In the genomic region with DNA sequence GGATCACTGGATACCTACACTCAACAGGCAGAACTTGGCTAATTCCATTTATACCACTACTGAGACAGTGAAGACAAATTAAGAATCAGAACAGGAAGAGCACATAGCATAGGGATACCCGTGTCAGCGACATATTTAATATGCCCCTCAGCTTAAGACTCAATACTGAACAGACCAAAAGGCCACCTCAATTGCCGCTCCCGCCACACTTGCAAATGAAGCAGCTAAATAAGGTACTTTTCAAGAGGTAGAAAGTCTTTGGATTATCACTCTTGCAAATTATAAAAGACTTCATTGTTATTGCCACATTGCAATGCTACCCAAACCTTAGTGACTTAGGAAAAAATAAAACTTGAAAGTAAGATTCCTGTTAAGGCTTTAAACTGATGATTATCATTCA, we compare ENCODE assay signal across 11 cellular contexts. TPM values are rescaled to one million over a fixed set of nuclear protein-coding genes. Genes with fewer than 3 reads are reported as not detected.
DNase-seq lines count a peak whose midpoint lies in the region; ATAC-seq, FAIRE-seq and TF ChIP-seq lines count a peak whose summit lies in the region.
"Had no signal": no experiment of that assay in that cellular context is flagged by ENCODE, and none has a peak within 500 bp of the region (broad histone marks: within the 10 kb centered on the region; RNA-seq: fewer than 3 reads in every experiment).

No MANE protein-coding gene starts in this region.

- BruUV-seq in HepG2 (replicated peaks; lab: Mats Ljungman, UMichigan) (no TSS peak), K562 (replicated peaks; lab: Mats Ljungman, UMichigan) (no TSS peak)

- POLR2A ChIA-PET in HepG2 (lab: Yijun Ruan, JAX) (interaction anchor here (2.8 kb wide), 1 partner anchor 12 kb away, joined by 16 read pairs; no protein-coding TSS in a partner anchor), K562 (lab: Yijun Ruan, JAX) (interaction anchor here (1.1 to 2.5 kb wide), 3 partner anchors 9 to 13 kb away, joined by 3 to 12 read pairs (median 6); no protein-coding TSS in a partner anchor)

- no peaks in the 10 kb centered on the region; a peak in 1 of 5 replicates for H3K27me3 ChIP-seq in HepG2 (ENCODE audit: control insufficient read depth in 1 of 2, insufficient read depth in 2 of 2, low read length in 2 of 2)
- H3K27me3 ChIP-seq in right lobe of liver = no peaks in the 10 kb centered on the region
- no peaks in the 10 kb centered on the region for H3K27me3 ChIP-seq in K562 (ENCODE audit: control insufficient read depth in 2 of 2, insufficient read depth in 2 of 2, low read length in 2 of 2)
- no peaks in the 10 kb centered on the region for H3K27me3 ChIP-seq in vagina

- no peaks in the 10 kb centered on the region for H3K27me3 Mint-ChIP-seq in mesothelial cell of epicardium (ENCODE audit: low read depth)

- no peak overlapping the region for H3K9ac ChIP-seq in HepG2 (ENCODE audit: insufficient read depth, low read depth, low read length)
- H3K9ac ChIP-seq in K562 (ENCODE audit: insufficient read depth in 1 of 2, low read depth in 2 of 2, low read length in 2 of 2) = peak overlapping the region in 1 of 2 experiments; percentile 99; a peak in 2 of 4 replicates

- H3K9me3 Mint-ChIP-seq in mesothelial cell of epicardium = no peaks in the 10 kb centered on the region

- DNase-seq in HepG2 (ENCODE audit: low spot score) = no peak
- DNase-seq in right lobe of liver = no peak
- DNase-seq in K562 (ENCODE audit: extremely low read depth in 1 of 4, low spot score in 3 of 4) = no peak
- no peak for DNase-seq in mesothelial cell of epicardium (ENCODE audit: low spot score in 2 of 2, unreplicated experiment in 2 of 2)
- DNase-seq in vagina (ENCODE audit: extremely low spot score in 2 of 2) = no peak
- DNase-seq in GM20000 (ENCODE audit: low spot score) = no peak
- DNase-seq in left colon = no peak
- DNase-seq: EL had no signal

- WGBS in HepG2 (ENCODE audit: low lambda C conversion rate) = 83% methylated on average over 4 of the region's 4 CpGs
- WGBS in right lobe of liver (ENCODE audit: insufficient coverage, low coverage, low lambda C conversion rate, missing lambda C conversion rate) = 58% methylated on average over 4 of the region's 4 CpGs
- 61% methylated on average over 4 of the region's 4 CpGs for WGBS in K562 (ENCODE audit: insufficient coverage, low coverage, missing lambda C conversion rate)

- no peak for TF ChIP-seq CTCF in HepG2 (CRISPR knock-in tag; IDR thresholded peaks at IDR 0.05)
- TF ChIP-seq CTCF in right lobe of liver (IDR thresholded peaks at IDR 0.05) = no peak
- no peak for TF ChIP-seq CTCF in K562 (IDR thresholded peaks at IDR 0.05 in 2 of 3, conservative IDR thresholded peaks at IDR 0.05 in 1 of 3; ENCODE audit: insufficient read depth in 2 of 3, low read depth in 1 of 3, low read length in 3 of 3)
- TF ChIP-seq CTCF in mesothelial cell of epicardium (IDR thresholded peaks at IDR 0.05; ENCODE audit: unreplicated experiment) = no peak
- TF ChIP-seq CTCF in vagina (IDR thresholded peaks at IDR 0.05) = no peak
- no peak for TF ChIP-seq CTCF in GM20000 (IDR thresholded peaks at IDR 0.05; ENCODE audit: extremely low read depth, missing control alignments)

- ATAC-seq in HepG2 (no peak), right lobe of liver (no peak), K562 (no peak), GM21529 (IDR thresholded peaks at IDR 0.05; ENCODE audit: unreplicated experiment) (no peak), left colon (no peak)
- ATAC-seq: HCT116 had no signal

- H3K9me3 ChIP-seq in HepG2 (ENCODE audit: low read length) (no peaks in the 10 kb centered on the region), right lobe of liver (no peaks in the 10 kb centered on the region), K562 (replicated peaks; ENCODE audit: control insufficient read depth, insufficient read depth, low read depth, low read length) (no peaks in the 10 kb centered on the region), vagina (no peaks in the 10 kb centered on the region)

- peaks cover 46% of the 10 kb centered on the region for H4K20me1 ChIP-seq in HepG2 (ENCODE audit: insufficient read depth, low read length)
- no peaks in the 10 kb centered on the region; the same call in 1 of the 2 replicates for H4K20me1 ChIP-seq in K562 (replicated peaks; ENCODE audit: control insufficient read depth, insufficient read depth, low read length)

- no peak for TF ChIP-seq EP300 in HepG2 (IDR thresholded peaks at IDR 0.05; ENCODE audit: low read depth in 2 of 2, low read length in 2 of 2)
- no peak for TF ChIP-seq EP300 in HepG2 (CRISPR knock-in tag; IDR thresholded peaks at IDR 0.05; ENCODE audit: borderline replicate concordance)
- no peak for TF ChIP-seq EP300 in K562 (IDR thresholded peaks at IDR 0.05; ENCODE audit: low read length)

- H3K27ac ChIP-seq in HepG2 (ENCODE audit: extremely low read length, insufficient read depth, low read length) = no peak overlapping the region
- H3K27ac ChIP-seq in right lobe of liver = no peak overlapping the region
- H3K27ac ChIP-seq in K562 (ENCODE audit: extremely low read depth, low read depth, low read length) = peak overlapping the region; percentile 96; the same call in 1 of the 3 replicates
- H3K27ac ChIP-seq in vagina = peak overlapping the region; percentile 28

- H3K4me3 ChIP-seq in HepG2 (replicated peaks in 1 of 3; ENCODE audit: insufficient read depth in 1 of 3, low read depth in 2 of 3, low read length in 3 of 3) (peak overlapping the region in 2 of 3 experiments; percentile 93 to 96; a peak in 4 of 6 replicates), right lobe of liver (no peak overlapping the region), K562 (peak overlapping the region; percentile 90; the same call in 1 of the 2 replicates), vagina (peak overlapping the region in 1 of 2 donors; percentile 95)

- peaks cover 64% of the 10 kb centered on the region for H3K4me1 ChIP-seq in HepG2 (ENCODE audit: insufficient read depth, low read length)
- H3K4me1 ChIP-seq in right lobe of liver = peaks cover 0 to 38% (median 3%) of the 10 kb centered on the region in 4 donors
- peaks cover 12 to 22% of the 10 kb centered on the region in 2 experiments for H3K4me1 ChIP-seq in K562 (replicated peaks in 1 of 2; ENCODE audit: control insufficient read depth in 2 of 2, insufficient read depth in 2 of 2, low read length in 2 of 2)
- H3K4me1 ChIP-seq in vagina = peaks cover 69% of the 10 kb centered on the region

- peak overlapping the region; percentile 97 for H3K27ac Mint-ChIP-seq in mesothelial cell of epicardium

- FAIRE-seq in HepG2 (lab: Jason Lieb, UNC) = no peak
- no peak for FAIRE-seq in K562 (lab: Jason Lieb, UNC)
- FAIRE-seq: TTC549 had no signal

- peaks cover 13 to 41% of the 10 kb centered on the region in 2 experiments for H3K36me3 ChIP-seq in HepG2 (replicated peaks in 1 of 2; ENCODE audit: control insufficient read depth in 1 of 2, insufficient read depth in 2 of 2, low read length in 2 of 2)
- peaks cover 10 to 35% (median 24%) of the 10 kb centered on the region in 4 donors for H3K36me3 ChIP-seq in right lobe of liver
- H3K36me3 ChIP-seq in K562 (ENCODE audit: control insufficient read depth, insufficient read depth, low read length) = peaks cover 63% of the 10 kb centered on the region
- peaks cover 4 to 32% of the 10 kb centered on the region in 2 donors for H3K36me3 ChIP-seq in vagina

- TF ChIP-seq RAD21 in HepG2 (CRISPR knock-in tag; IDR thresholded peaks at IDR 0.05) (no peak), K562 (CRISPR knock-in tag; conservative IDR thresholded peaks at IDR 0.05 in 1 of 2, IDR thresholded peaks at IDR 0.05 in 1 of 2) (no peak)

- in situ Hi-C loops in HepG2 (cut with HindIII; ENCODE audit: extremely low pct_ligation_motif_present, low pct_unique_long_range_greater_than_20kb) = no loop called here
- in situ Hi-C loops in K562 (cut with MboI) = no loop called here

- H3K79me2 ChIP-seq in HepG2 (ENCODE audit: insufficient read depth, low read length) = peaks cover 70% of the 10 kb centered on the region
- peaks cover 78% of the 10 kb centered on the region for H3K79me2 ChIP-seq in K562 (ENCODE audit: control insufficient read depth, insufficient read depth, low read length)

- no peak overlapping the region for H2AFZ ChIP-seq in HepG2 (ENCODE audit: low read length)
- no peak overlapping the region for H2AFZ ChIP-seq in K562 (ENCODE audit: low read depth, low read length)

- H3K4me3 Mint-ChIP-seq in mesothelial cell of epicardium = peak overlapping the region; percentile 100

- H3K4me2 ChIP-seq in HepG2 (ENCODE audit: low read depth, low read length) (peak overlapping the region; percentile 93), K562 (ENCODE audit: insufficient read depth, low read length) (peak overlapping the region; percentile 92)

- no peaks in the 10 kb centered on the region for H3K9me1 ChIP-seq in K562 (ENCODE audit: control insufficient read depth, insufficient read depth, low read length)

- peaks cover 39% of the 10 kb centered on the region for H3K4me1 Mint-ChIP-seq in mesothelial cell of epicardium

- peaks cover 30% of the 10 kb centered on the region for H3K36me3 Mint-ChIP-seq in mesothelial cell of epicardium

- CTCF ChIA-PET in HepG2 (lab: Yijun Ruan, JAX; ENCODE audit: low intra/inter-chr PET ratio, low total read pairs) = no interaction called here
- CTCF ChIA-PET in K562 (lab: Yijun Ruan, JAX; ENCODE audit: low intra/inter-chr PET ratio) = no interaction called here

- no peak for TF ChIP-seq POLR2A in HepG2 (IDR thresholded peaks at IDR 0.05; ENCODE audit: insufficient read depth in 1 of 2, low read depth in 2 of 2, low read length in 2 of 2)
- TF ChIP-seq POLR2A in right lobe of liver (IDR thresholded peaks at IDR 0.05) = no peak
- TF ChIP-seq POLR2A in K562 (conservative IDR thresholded peaks at IDR 0.05) = no peak
- TF ChIP-seq POLR2A in vagina (IDR thresholded peaks at IDR 0.05) = no peak

- intact Hi-C loops in HepG2 (cut with micrococcal nuclease; ENCODE audit: unreplicated experiment) (no loop called here), right lobe of liver (cut with DNase I) (no loop called here), K562 (cut with micrococcal nuclease) (no loop called here), vagina (cut with DNase I) (no loop called here), left colon (cut with DNase I, micrococcal nuclease) (no loop called here)

RNA-seq across cellular contexts. Expression of a gene that starts 3.1 kb away (rescaled TPM):
- total RNA-seq in HepG2 (2016; rRNA removed; fragmentation: Illumina TruSeq; extraction: Trizol) (238 and 251 TPM in 2 replicates), right lobe of liver (100 to 1,000 TPM; 128 to 205 (median 184) TPM), K562 (2014; rRNA removed) (330 and 355 TPM in 2 replicates), K562 (2014; rRNA removed; fragmentation: Illumina TruSeq; extraction: Trizol) (165 and 171 TPM in 2 replicates), K562 (2015; rRNA removed; fragmentation: Illumina TruSeq; extraction: Trizol) (182 and 189 TPM in 2 replicates), K562 (2021) (216 and 224 TPM in 2 replicates), mesothelial cell of epicardium (694 to 717 TPM (median 708 TPM) in 3 replicates), vagina (1,042 TPM), left colon (100 to 1,000 TPM; 300 to 349 TPM)
- total RNA-seq in HepG2 (2016; cell fraction: cytosol; rRNA removed; fragmentation: Illumina TruSeq; extraction: Trizol; ENCODE audit: low read depth) = 42.5 and 43.8 TPM in 2 replicates
- total RNA-seq in HepG2 (2016; cell fraction: insoluble cytoplasmic fraction; rRNA removed; fragmentation: Illumina TruSeq; extraction: Trizol) = 229 and 234 TPM in 2 replicates
- total RNA-seq in HepG2 (2016; cell fraction: membrane; rRNA removed; fragmentation: Illumina TruSeq; extraction: Trizol) = 50.6 and 57.8 TPM in 2 replicates
- 224 and 247 TPM in 2 replicates for total RNA-seq in HepG2 (2016; cell fraction: nucleus; rRNA removed; fragmentation: Illumina TruSeq; extraction: Trizol)
- polyA plus RNA-seq in HepG2 (2011; rRNA removed) (344 and 362 TPM in 2 replicates), K562 (2011; rRNA removed) (421 and 553 TPM in 2 replicates), K562 (2014; fragmentation: Illumina TruSeq; extraction: Trizol) (160 and 185 TPM in 2 replicates), K562 (2014; fragmentation: Nextera tagmentation; extraction: Ambion mirVana) (10 to 100 TPM; 17.6 to 66.9 TPM), K562 (2014; rRNA removed) (252 and 270 TPM in 2 replicates)
- 156 and 197 TPM in 2 replicates for polyA plus RNA-seq in HepG2 (2011; cell fraction: cytosol; rRNA removed)
- 920 and 1,014 TPM in 2 replicates for polyA plus RNA-seq in HepG2 (2011; cell fraction: nucleus; rRNA removed)
- 102 and 112 TPM in 2 replicates for polyA plus RNA-seq in HepG2 (2012)
- 3.1 and 3.6 TPM in 2 replicates for polyA plus RNA-seq in HepG2 (2016; cell fraction: cytosol; fragmentation: Illumina TruSeq; extraction: Trizol; ENCODE audit: low read depth)
- 120 and 135 TPM in 2 replicates for polyA plus RNA-seq in HepG2 (2016; cell fraction: insoluble cytoplasmic fraction; fragmentation: Illumina TruSeq; extraction: Trizol; ENCODE audit: low read depth)
- polyA plus RNA-seq in HepG2 (2016; cell fraction: membrane; fragmentation: Illumina TruSeq; extraction: Trizol; ENCODE audit: low read depth) = 11.9 and 15.1 TPM in 2 replicates
- polyA plus RNA-seq in HepG2 (2016; cell fraction: nucleus; fragmentation: Illumina TruSeq; extraction: Trizol; ENCODE audit: insufficient read depth, low read depth) = 326 and 352 TPM in 2 replicates
- 454 and 540 TPM in 2 replicates for polyA minus RNA-seq in HepG2 (2011; rRNA and poly(A)+ RNA removed; ENCODE audit: low replicate concordance)
- 210 and 220 TPM in 2 replicates for polyA minus RNA-seq in HepG2 (2011; cell fraction: cytosol; rRNA and poly(A)+ RNA removed)
- 473 and 556 TPM in 2 replicates for polyA minus RNA-seq in HepG2 (2011; cell fraction: nucleus; rRNA and poly(A)+ RNA removed)
- 606 and 912 TPM in 2 replicates for total RNA-seq in K562 (2011; cell fraction: chromatin; rRNA removed; ENCODE audit: low replicate concordance)
- 357 and 403 TPM in 2 replicates for total RNA-seq in K562 (2011; cell fraction: nucleolus; rRNA removed)
- total RNA-seq in K562 (2011; cell fraction: nucleoplasm; rRNA removed) = 494 and 663 TPM in 2 replicates
- polyA plus RNA-seq in K562 (2011; cell fraction: cytosol; rRNA removed) = 303 and 320 TPM in 2 replicates
- 1,663 and 2,084 TPM in 2 replicates for polyA plus RNA-seq in K562 (2011; cell fraction: nucleus; rRNA removed)
- 105 and 137 TPM in 2 replicates for polyA plus RNA-seq in K562 (2012)
- 387 and 408 TPM in 2 replicates for polyA minus RNA-seq in K562 (2011; rRNA and poly(A)+ RNA removed)
- 127 and 132 TPM in 2 replicates for polyA minus RNA-seq in K562 (2011; cell fraction: cytosol; rRNA and poly(A)+ RNA removed)
- 457 and 507 TPM in 2 replicates for polyA minus RNA-seq in K562 (2011; cell fraction: nucleus; rRNA and poly(A)+ RNA removed)

RNA-seq across cellular contexts. Expression of a gene that starts 35.1 kb away (rescaled TPM):
- 18.9 and 24.2 TPM in 2 replicates for total RNA-seq in HepG2 (2016; rRNA removed; fragmentation: Illumina TruSeq; extraction: Trizol)
- 15.4 and 17.8 TPM in 2 replicates for total RNA-seq in HepG2 (2016; cell fraction: cytosol; rRNA removed; fragmentation: Illumina TruSeq; extraction: Trizol; ENCODE audit: low read depth)
- 18.4 and 24.9 TPM in 2 replicates for total RNA-seq in HepG2 (2016; cell fraction: insoluble cytoplasmic fraction; rRNA removed; fragmentation: Illumina TruSeq; extraction: Trizol)
- total RNA-seq in HepG2 (2016; cell fraction: membrane; rRNA removed; fragmentation: Illumina TruSeq; extraction: Trizol) = 25.0 and 25.7 TPM in 2 replicates
- 24.1 and 25.4 TPM in 2 replicates for total RNA-seq in HepG2 (2016; cell fraction: nucleus; rRNA removed; fragmentation: Illumina TruSeq; extraction: Trizol)
- polyA plus RNA-seq in HepG2 (2011; rRNA removed) = 44.4 and 65.7 TPM in 2 replicates
- 51.3 and 51.5 TPM in 2 replicates for polyA plus RNA-seq in HepG2 (2011; cell fraction: cytosol; rRNA removed)
- 13.4 and 13.6 TPM in 2 replicates for polyA plus RNA-seq in HepG2 (2011; cell fraction: nucleus; rRNA removed)
- polyA plus RNA-seq in HepG2 (2012) = 25.3 and 25.4 TPM in 2 replicates
- 22.6 and 32.8 TPM in 2 replicates for polyA plus RNA-seq in HepG2 (2016; cell fraction: cytosol; fragmentation: Illumina TruSeq; extraction: Trizol; ENCODE audit: low read depth)
- polyA plus RNA-seq in HepG2 (2016; cell fraction: insoluble cytoplasmic fraction; fragmentation: Illumina TruSeq; extraction: Trizol; ENCODE audit: low read depth) = 25.8 and 26.8 TPM in 2 replicates
- 31.8 and 34.1 TPM in 2 replicates for polyA plus RNA-seq in HepG2 (2016; cell fraction: membrane; fragmentation: Illumina TruSeq; extraction: Trizol; ENCODE audit: low read depth)
- 38.2 and 40.9 TPM in 2 replicates for polyA plus RNA-seq in HepG2 (2016; cell fraction: nucleus; fragmentation: Illumina TruSeq; extraction: Trizol; ENCODE audit: insufficient read depth, low read depth)
- polyA minus RNA-seq in HepG2 (2011; rRNA and poly(A)+ RNA removed; ENCODE audit: low replicate concordance) = 11.9 and 47.4 TPM in 2 replicates
- 22.6 and 22.7 TPM in 2 replicates for polyA minus RNA-seq in HepG2 (2011; cell fraction: cytosol; rRNA and poly(A)+ RNA removed)
- 6.4 and 12.8 TPM in 2 replicates for polyA minus RNA-seq in HepG2 (2011; cell fraction: nucleus; rRNA and poly(A)+ RNA removed)
- 10 to 100 TPM in 3 of 6 experiments, 1 to 10 TPM in 3; 2.4 to 53.8 (median 12.8) TPM for total RNA-seq in right lobe of liver
- 28.0 and 28.7 TPM in 2 replicates for total RNA-seq in K562 (2011; cell fraction: chromatin; rRNA removed; ENCODE audit: low replicate concordance)
- 33.2 and 33.5 TPM in 2 replicates for total RNA-seq in K562 (2011; cell fraction: nucleolus; rRNA removed)
- 37.2 and 51.0 TPM in 2 replicates for total RNA-seq in K562 (2011; cell fraction: nucleoplasm; rRNA removed)
- 8.8 and 10.9 TPM in 2 replicates for total RNA-seq in K562 (2014; rRNA removed)
- total RNA-seq in K562 (2014; rRNA removed; fragmentation: Illumina TruSeq; extraction: Trizol) = 9.6 and 10.8 TPM in 2 replicates
- total RNA-seq in K562 (2015; rRNA removed; fragmentation: Illumina TruSeq; extraction: Trizol) = 7.1 and 7.4 TPM in 2 replicates
- 10.6 and 12.2 TPM in 2 replicates for total RNA-seq in K562 (2021)
- polyA plus RNA-seq in K562 (2011; rRNA removed) = 44.8 and 49.1 TPM in 2 replicates
- 32.6 and 47.4 TPM in 2 replicates for polyA plus RNA-seq in K562 (2011; cell fraction: cytosol; rRNA removed)
- 8.3 and 16.8 TPM in 2 replicates for polyA plus RNA-seq in K562 (2011; cell fraction: nucleus; rRNA removed)
- polyA plus RNA-seq in K562 (2012) = 11.4 and 20.4 TPM in 2 replicates
- 18.7 and 23.6 TPM in 2 replicates for polyA plus RNA-seq in K562 (2014; fragmentation: Illumina TruSeq; extraction: Trizol)
- 1 to 10 TPM; 7.6 to 8.5 TPM for polyA plus RNA-seq in K562 (2014; fragmentation: Nextera tagmentation; extraction: Ambion mirVana)
- polyA plus RNA-seq in K562 (2014; rRNA removed) = 13.7 and 19.7 TPM in 2 replicates
- polyA minus RNA-seq in K562 (2011; rRNA and poly(A)+ RNA removed) = 21.7 and 25.7 TPM in 2 replicates
- 8.5 and 11.5 TPM in 2 replicates for polyA minus RNA-seq in K562 (2011; cell fraction: cytosol; rRNA and poly(A)+ RNA removed)
- polyA minus RNA-seq in K562 (2011; cell fraction: nucleus; rRNA and poly(A)+ RNA removed) = 4.0 and 8.4 TPM in 2 replicates
- 14.5 to 15.6 TPM (median 14.6 TPM) in 3 replicates for total RNA-seq in mesothelial cell of epicardium
- total RNA-seq in vagina = 3.9 TPM
- 10 to 100 TPM; 17.2 to 22.7 TPM for total RNA-seq in left colon

RNA-seq across cellular contexts. Expression of a gene that starts 48.0 kb away (rescaled TPM):
- total RNA-seq in HepG2 (2016; rRNA removed; fragmentation: Illumina TruSeq; extraction: Trizol) = not detected in 2 replicates
- total RNA-seq in HepG2 (2016; cell fraction: cytosol; rRNA removed; fragmentation: Illumina TruSeq; extraction: Trizol; ENCODE audit: low read depth) = not detected in 2 replicates
- not detected in 2 replicates for total RNA-seq in HepG2 (2016; cell fraction: insoluble cytoplasmic fraction; rRNA removed; fragmentation: Illumina TruSeq; extraction: Trizol)
- not detected in 2 replicates for total RNA-seq in HepG2 (2016; cell fraction: membrane; rRNA removed; fragmentation: Illumina TruSeq; extraction: Trizol)
- not detected in 2 replicates for total RNA-seq in HepG2 (2016; cell fraction: nucleus; rRNA removed; fragmentation: Illumina TruSeq; extraction: Trizol)
- not detected in 2 replicates for polyA plus RNA-seq in HepG2 (2011; rRNA removed)
- polyA plus RNA-seq in HepG2 (2011; cell fraction: cytosol; rRNA removed) = 0.03 TPM in 1 of 2 replicates, not detected in the other
- polyA plus RNA-seq in HepG2 (2011; cell fraction: nucleus; rRNA removed) = not detected in 2 replicates
- not detected in 2 replicates for polyA plus RNA-seq in HepG2 (2012)
- polyA plus RNA-seq in HepG2 (2016; cell fraction: cytosol; fragmentation: Illumina TruSeq; extraction: Trizol; ENCODE audit: low read depth) = not detected in 2 replicates
- polyA plus RNA-seq in HepG2 (2016; cell fraction: insoluble cytoplasmic fraction; fragmentation: Illumina TruSeq; extraction: Trizol; ENCODE audit: low read depth) = not detected in 2 replicates
- not detected in 2 replicates for polyA plus RNA-seq in HepG2 (2016; cell fraction: membrane; fragmentation: Illumina TruSeq; extraction: Trizol; ENCODE audit: low read depth)
- polyA plus RNA-seq in HepG2 (2016; cell fraction: nucleus; fragmentation: Illumina TruSeq; extraction: Trizol; ENCODE audit: insufficient read depth, low read depth) = not detected in 2 replicates
- not detected in 2 replicates for polyA minus RNA-seq in HepG2 (2011; rRNA and poly(A)+ RNA removed; ENCODE audit: low replicate concordance)
- polyA minus RNA-seq in HepG2 (2011; cell fraction: cytosol; rRNA and poly(A)+ RNA removed) = not detected in 2 replicates
- not detected in 2 replicates for polyA minus RNA-seq in HepG2 (2011; cell fraction: nucleus; rRNA and poly(A)+ RNA removed)
- total RNA-seq in right lobe of liver = not detected
- total RNA-seq in K562 (2011; cell fraction: chromatin; rRNA removed; ENCODE audit: low replicate concordance) = 0.23 TPM in 1 of 2 replicates, not detected in the other
- total RNA-seq in K562 (2011; cell fraction: nucleolus; rRNA removed) = 0.26 and 0.33 TPM in 2 replicates
- total RNA-seq in K562 (2011; cell fraction: nucleoplasm; rRNA removed) = not detected in 2 replicates
- total RNA-seq in K562 (2014; rRNA removed) = 0.09 and 0.41 TPM in 2 replicates
- total RNA-seq in K562 (2014; rRNA removed; fragmentation: Illumina TruSeq; extraction: Trizol) = not detected in 2 replicates
- not detected in 2 replicates for total RNA-seq in K562 (2015; rRNA removed; fragmentation: Illumina TruSeq; extraction: Trizol)
- total RNA-seq in K562 (2021) = 0.13 and 0.55 TPM in 2 replicates
- polyA plus RNA-seq in K562 (2011; rRNA removed) = 0.07 and 0.18 TPM in 2 replicates
- 0.13 and 0.24 TPM in 2 replicates for polyA plus RNA-seq in K562 (2011; cell fraction: cytosol; rRNA removed)
- polyA plus RNA-seq in K562 (2011; cell fraction: nucleus; rRNA removed) = 0.10 TPM in 2 replicates
- polyA plus RNA-seq in K562 (2012) = 0.07 and 0.15 TPM in 2 replicates
- polyA plus RNA-seq in K562 (2014; fragmentation: Illumina TruSeq; extraction: Trizol) = 0.07 and 0.28 TPM in 2 replicates
- not detected for polyA plus RNA-seq in K562 (2014; fragmentation: Nextera tagmentation; extraction: Ambion mirVana)
- 0.20 and 0.27 TPM in 2 replicates for polyA plus RNA-seq in K562 (2014; rRNA removed)
- polyA minus RNA-seq in K562 (2011; rRNA and poly(A)+ RNA removed) = 0.09 TPM in 1 of 2 replicates, not detected in the other
- polyA minus RNA-seq in K562 (2011; cell fraction: cytosol; rRNA and poly(A)+ RNA removed) = 0.38 TPM in 1 of 2 replicates, not detected in the other
- 0.22 TPM in 1 of 2 replicates, not detected in the other for polyA minus RNA-seq in K562 (2011; cell fraction: nucleus; rRNA and poly(A)+ RNA removed)
- total RNA-seq in mesothelial cell of epicardium = 2.5 to 2.8 TPM (median 2.6 TPM) in 3 replicates
- total RNA-seq in vagina = not detected
- not detected for total RNA-seq in left colon

Comparison
In these comparisons a context has a peak if more than half of its experiments do, and no peak if none do; other contexts are left out.
1. H3K4me3 ChIP-seq: peak in HepG2 (2 of 3) and K562 (single experiment); none in right lobe of liver (0 of 3).
2. H3K27ac ChIP-seq: peak in K562 (single experiment) and vagina (single experiment); none in HepG2 (single experiment) and right lobe of liver (0 of 3).